In genomic region chr1:202010042-202011015, GRCh38 we compare ENCODE assay signal across 8 cellular contexts. TPM values are rescaled to one million over a fixed set of nuclear protein-coding genes. Genes with fewer than 3 reads are reported as not detected.
DNase-seq lines count a peak whose midpoint lies in the region; ATAC-seq and TF ChIP-seq lines count a peak whose summit lies in the region.

TSS of gene ELF3 (plus strand) at chr1:202010587. CDS start at chr1:202011137, 550 bp downstream.

- peak within 1 kb of the TSS; percentile 87 for H3K56ac ChIP-seq in mesendoderm (ENCODE audit: low read length)

- H3K36me3 ChIP-seq in mesendoderm (ENCODE audit: control insufficient read depth, insufficient read depth, low read length): peaks cover under 1% of the 10 kb centered on the region

- H3K18ac ChIP-seq in mesendoderm (ENCODE audit: low read length): peak within 1 kb of the TSS; percentile 77

- no peak within 1 kb of the TSS for H4K8ac ChIP-seq in mesendoderm (ENCODE audit: low read depth, low read length)

- no peak within 1 kb of the TSS for H2BK15ac ChIP-seq in mesendoderm (replicated peaks; ENCODE audit: low read depth)

- H3K9ac ChIP-seq in mesendoderm (ENCODE audit: low read length): peak within 1 kb of the TSS; percentile 66

- peak within 1 kb of the TSS; percentile 26 for H3K4me3 ChIP-seq in mesendoderm (ENCODE audit: low read length)

- peak within 1 kb of the TSS; percentile 72 for H3K27ac ChIP-seq in mesendoderm (ENCODE audit: low read depth, low read length)

- peak within 1 kb of the TSS; percentile 5 for H2AK5ac ChIP-seq in mesendoderm (ENCODE audit: low read length)

- no peaks in the 10 kb centered on the region for H3K79me2 ChIP-seq in mesendoderm (ENCODE audit: control insufficient read depth, insufficient read depth, low read length)

- CTCF ChIA-PET in GM10248 (lab: Yijun Ruan, JAX): interaction anchor here (0.9 to 9.0 kb wide), 13 partner anchors 10 to 203 kb away, joined by 3 to 78 read pairs (median 5); partner anchors contain the start of genes GPR37L1 and RNPEP

- ATAC-seq in GM21717 (IDR thresholded peaks at IDR 0.05; ENCODE audit: unreplicated experiment): peak; percentile 62

- H2BK120ac ChIP-seq in mesendoderm (ENCODE audit: low read depth, low read length): no peak within 1 kb of the TSS

- no peak within 1 kb of the TSS for H4K5ac ChIP-seq in mesendoderm (ENCODE audit: low read length)

- no peaks in the 10 kb centered on the region for H3K27me3 ChIP-seq in mesendoderm (ENCODE audit: insufficient read depth, low read length, poor library complexity)

- peak within 1 kb of the TSS; percentile 66 for H3K4me2 ChIP-seq in mesendoderm (ENCODE audit: low read length)

- POLR2A ChIA-PET in GM10248 (lab: Yijun Ruan, JAX): interaction anchor here (0.5 kb wide), 1 partner anchor 328 kb away, joined by 5 read pairs; no protein-coding TSS in a partner anchor

- WGBS in mesendoderm (ENCODE audit: extremely low coverage, insufficient coverage, low lambda C conversion rate): no CpG with 5 or more reads among the region's 24 CpGs

- no peak for TF ChIP-seq CTCF in GM10248 (IDR thresholded peaks at IDR 0.05; ENCODE audit: control extremely low read depth, extremely low read depth, low read depth, missing control alignments)

- no peak within 1 kb of the TSS for H3K23ac ChIP-seq in mesendoderm (ENCODE audit: low read length)

- peaks cover 2% of the 10 kb centered on the region for H3K79me1 ChIP-seq in mesendoderm (ENCODE audit: low read length)

- H3K4ac ChIP-seq in mesendoderm (ENCODE audit: low read depth, low read length): peak within 1 kb of the TSS; percentile 59

- peak within 1 kb of the TSS; percentile 83 for H2BK5ac ChIP-seq in mesendoderm (ENCODE audit: low read length)

- peaks cover 23% of the 10 kb centered on the region for H3K4me1 ChIP-seq in mesendoderm (ENCODE audit: control insufficient read depth, low read depth, low read length)

- DNase-seq in GM10248 (ENCODE audit: extremely low spot score) (peak; percentile 87), M059J (ENCODE audit: low read depth) (peak; percentile 55), astrocyte of the hippocampus (ENCODE audit: low read depth, low spot score) (peak; percentile 35), mesendoderm (peak; percentile 99), NCI-H524 treated with DMSO at 0.1 percent for 48 hours (lab: John Stamatoyannopoulos, UW) (no peak)
- no peak for DNase-seq in activated CD4-positive, alpha-beta T cell treated with anti-CD3 and anti-CD28 coated beads for 48 hours
- DNase-seq in activated effector memory CD4-positive, alpha-beta T cell treated with anti-CD3 and anti-CD28 coated beads, Interleukin-2, amount 50 U/mL, for 16 hours: no peak

RNA-seq across cellular contexts. Expression of gene ELF3, which starts in this region (rescaled TPM):
- 0.15 and 2.3 TPM in 2 replicates for total RNA-seq in M059J (2014; rRNA removed; shearing (Covaris generic))
- polyA plus RNA-seq in mesendoderm (2013, experiment 1 of 2): 5.0 TPM
- 5.0 TPM for polyA plus RNA-seq in mesendoderm (2013, experiment 2 of 2)

Comparison
In these comparisons a context has a peak if more than half of its experiments do, and no peak if none do; other contexts are left out.
1. DNase-seq: peak in GM10248 (single experiment), M059J (single experiment), astrocyte of the hippocampus (single experiment) and mesendoderm (single experiment); none in NCI-H524 treated with DMSO at 0.1 percent for 48 hours (single experiment), activated CD4-positive, alpha-beta T cell treated with anti-CD3 and anti-CD28 coated beads for 48 hours (single experiment) and activated effector memory CD4-positive, alpha-beta T cell treated with anti-CD3 and anti-CD28 coated beads, Interleukin-2, amount 50 U/mL, for 16 hours (single experiment).